In genomic region chr10:132354356-132355094, GRCh38 we compare ENCODE assay signal across 17 cellular contexts. TPM values are rescaled to one million over a fixed set of nuclear protein-coding genes. Genes with fewer than 3 reads are reported as not detected.
DNase-seq lines count a peak whose midpoint lies in the region; ATAC-seq and TF ChIP-seq lines count a peak whose summit lies in the region.
"Had no signal": no experiment of that assay in that cellular context is flagged by ENCODE, and none has a peak within 500 bp of the region (broad histone marks: within the 10 kb centered on the region; RNA-seq: fewer than 3 reads in every experiment).

No MANE protein-coding gene starts in this region.

- no peak overlapping the region for H3K4me3 Mint-ChIP-seq in activated naive CD8-positive, alpha-beta T cell treated with anti-CD3 and anti-CD28 coated beads, Interleukin-2, amount 50 U/mL, for 24 hours
- H3K4me3 Mint-ChIP-seq in activated naive CD8-positive, alpha-beta T cell treated with anti-CD3 and anti-CD28 coated beads for 36 hours = no peak overlapping the region
- no peak overlapping the region for H3K4me3 Mint-ChIP-seq in chondrocyte (ENCODE audit: unreplicated experiment)
- no peak overlapping the region for H3K4me3 Mint-ChIP-seq in nephron progenitor cell
- no peak overlapping the region for H3K4me3 Mint-ChIP-seq in effector memory CD8-positive, alpha-beta T cell

- intact Hi-C loops in spleen (cut with DNase I; ENCODE audit: low total_unique reads) = loop anchor here (5.0 kb wide), 1 partner anchor 132 kb away; no protein-coding TSS in a partner anchor

- TF ChIP-seq POLR2A in spleen (IDR thresholded peaks at IDR 0.05) = no peak

- H3K27ac ChIP-seq in spleen = no peak overlapping the region
- H3K27ac ChIP-seq: BLaER1 treated with 17β-estradiol and CSF1 and Interleukin-3, amounts not matched to agents 10 nM and 100 nM; KMS-11 had no signal

- TF ChIP-seq CTCF in chondrocyte (IDR thresholded peaks at IDR 0.05) = no peak
- TF ChIP-seq CTCF in nephron progenitor cell (IDR thresholded peaks at IDR 0.05) = no peak
- TF ChIP-seq CTCF in spleen (IDR thresholded peaks at IDR 0.05 in 8 of 11, conservative IDR thresholded peaks at IDR 0.05 in 3 of 11) = no peak

- no peak overlapping the region for H3K27ac Mint-ChIP-seq in activated naive CD8-positive, alpha-beta T cell treated with anti-CD3 and anti-CD28 coated beads, Interleukin-2, amount 50 U/mL, for 24 hours
- H3K27ac Mint-ChIP-seq in activated naive CD8-positive, alpha-beta T cell treated with anti-CD3 and anti-CD28 coated beads for 36 hours = no peak overlapping the region
- H3K27ac Mint-ChIP-seq in chondrocyte (ENCODE audit: unreplicated experiment) (no peak overlapping the region), nephron progenitor cell (peak overlapping the region; percentile 78)
- no peak overlapping the region for H3K27ac Mint-ChIP-seq in effector memory CD8-positive, alpha-beta T cell

- no peaks in the 10 kb centered on the region for H3K9me3 Mint-ChIP-seq in activated naive CD8-positive, alpha-beta T cell treated with anti-CD3 and anti-CD28 coated beads, Interleukin-2, amount 50 U/mL, for 24 hours
- H3K9me3 Mint-ChIP-seq in activated naive CD8-positive, alpha-beta T cell treated with anti-CD3 and anti-CD28 coated beads for 36 hours = peaks cover 2% of the 10 kb centered on the region
- H3K9me3 Mint-ChIP-seq in chondrocyte (ENCODE audit: low read depth) = no peaks in the 10 kb centered on the region
- H3K9me3 Mint-ChIP-seq in nephron progenitor cell = peaks cover 4% of the 10 kb centered on the region
- H3K9me3 Mint-ChIP-seq in effector memory CD8-positive, alpha-beta T cell = no peaks in the 10 kb centered on the region

- H3K27me3 Mint-ChIP-seq in activated naive CD8-positive, alpha-beta T cell treated with anti-CD3 and anti-CD28 coated beads, Interleukin-2, amount 50 U/mL, for 24 hours = no peaks in the 10 kb centered on the region
- no peaks in the 10 kb centered on the region for H3K27me3 Mint-ChIP-seq in activated naive CD8-positive, alpha-beta T cell treated with anti-CD3 and anti-CD28 coated beads for 36 hours
- H3K27me3 Mint-ChIP-seq in chondrocyte (ENCODE audit: low read depth) (no peaks in the 10 kb centered on the region), nephron progenitor cell (ENCODE audit: low read depth, poor library complexity) (peaks cover 8% of the 10 kb centered on the region)
- no peaks in the 10 kb centered on the region for H3K27me3 Mint-ChIP-seq in effector memory CD8-positive, alpha-beta T cell

- H3K9me3 ChIP-seq in spleen = no peaks in the 10 kb centered on the region
- H3K9me3 ChIP-seq: BLaER1 treated with 17β-estradiol and CSF1 and Interleukin-3, amounts not matched to agents 10 nM and 100 nM had no signal

- H3K36me3 ChIP-seq in spleen = peaks cover 0 to 66% (median 2%) of the 10 kb centered on the region in 6 donors

- 85 to 93% (median 89%) methylated on average over 25 to 32 of the region's 32 CpGs for WGBS in spleen, 5 donors

- H3K4me3 ChIP-seq in spleen = no peak overlapping the region
- H3K4me3 ChIP-seq: BLaER1 treated with 17β-estradiol and CSF1 and Interleukin-3, amounts not matched to agents 10 nM and 100 nM had no signal

- peaks cover 0 to 26% (median 6%) of the 10 kb centered on the region in 6 donors for H3K4me1 ChIP-seq in spleen

- no peak for DNase-seq in activated naive CD8-positive, alpha-beta T cell treated with anti-CD3 and anti-CD28 coated beads, Interleukin-2, amount 50 U/mL, for 24 hours
- no peak for DNase-seq in activated naive CD8-positive, alpha-beta T cell treated with anti-CD3 and anti-CD28 coated beads for 36 hours
- DNase-seq in chondrocyte (ENCODE audit: low spot score) (peak; percentile 86), nephron progenitor cell (no peak), spleen (peak; percentile 73), NCI-H2107 treated with DMSO at 0.1 percent for 48 hours (lab: John Stamatoyannopoulos, UW; ENCODE audit: unreplicated experiment) (no peak)
- no peak for DNase-seq in effector memory CD8-positive, alpha-beta T cell
- DNase-seq: 8988T, DND-41, NCI-H1048, NCI-H2081 treated with DMSO at 0.1 percent for 48 hours, NCI-H510A treated with DMSO at 0.1 percent for 48 hours, SHP77 had no signal

- H3K27me3 ChIP-seq in spleen (replicated peaks in 1 of 7) = no peaks in the 10 kb centered on the region
- H3K27me3 ChIP-seq: BLaER1 treated with 17β-estradiol and CSF1 and Interleukin-3, amounts not matched to agents 10 nM and 100 nM had no signal

- H3K36me3 Mint-ChIP-seq in activated naive CD8-positive, alpha-beta T cell treated with anti-CD3 and anti-CD28 coated beads, Interleukin-2, amount 50 U/mL, for 24 hours (ENCODE audit: low read depth) = no peaks in the 10 kb centered on the region
- peaks cover 2% of the 10 kb centered on the region for H3K36me3 Mint-ChIP-seq in activated naive CD8-positive, alpha-beta T cell treated with anti-CD3 and anti-CD28 coated beads for 36 hours
- H3K36me3 Mint-ChIP-seq in chondrocyte (ENCODE audit: low read depth) = peaks cover 4% of the 10 kb centered on the region
- peaks cover 5% of the 10 kb centered on the region for H3K36me3 Mint-ChIP-seq in nephron progenitor cell (ENCODE audit: low read depth)
- H3K36me3 Mint-ChIP-seq in effector memory CD8-positive, alpha-beta T cell (ENCODE audit: insufficient read depth) = no peaks in the 10 kb centered on the region

- H3K4me1 Mint-ChIP-seq in activated naive CD8-positive, alpha-beta T cell treated with anti-CD3 and anti-CD28 coated beads, Interleukin-2, amount 50 U/mL, for 24 hours = no peaks in the 10 kb centered on the region
- H3K4me1 Mint-ChIP-seq in activated naive CD8-positive, alpha-beta T cell treated with anti-CD3 and anti-CD28 coated beads for 36 hours = peaks cover 2% of the 10 kb centered on the region
- no peaks in the 10 kb centered on the region for H3K4me1 Mint-ChIP-seq in chondrocyte (ENCODE audit: low read depth)
- H3K4me1 Mint-ChIP-seq in nephron progenitor cell = peaks cover 7% of the 10 kb centered on the region
- peaks cover 0 to 2% of the 10 kb centered on the region in 2 donors for H3K4me1 Mint-ChIP-seq in effector memory CD8-positive, alpha-beta T cell (ENCODE audit: low read depth in 2 of 2)

- peak; percentile 9 for ATAC-seq in activated naive CD8-positive, alpha-beta T cell treated with anti-CD3 and anti-CD28 coated beads, Interleukin-2, amount 50 U/mL, for 24 hours
- no peak for ATAC-seq in effector memory CD8-positive, alpha-beta T cell (replicated peaks)
- no peak for ATAC-seq in HG03135 (IDR thresholded peaks at IDR 0.05; ENCODE audit: unreplicated experiment)
- ATAC-seq: HepG2 had no signal

RNA-seq across cellular contexts. Expression of gene LRRC27, which starts 22.5 kb away (rescaled TPM):
- 1 to 10 TPM; 3.5 to 3.8 TPM for total RNA-seq in activated naive CD8-positive, alpha-beta T cell treated with anti-CD3 and anti-CD28 coated beads for 36 hours
- total RNA-seq in chondrocyte (10.2 to 14.4 TPM (median 13.2 TPM) in 3 replicates), spleen (10 to 100 TPM; 11.9 to 29.9 (median 19.4) TPM)
- polyA plus RNA-seq in spleen = 10 to 100 TPM in 1 of 3 donors, 1 to 10 TPM in 2; 6.1 to 13.0 (median 8.5) TPM

RNA-seq across cellular contexts. Expression of gene PWWP2B, which starts 42.5 kb away (rescaled TPM):
- total RNA-seq in activated naive CD8-positive, alpha-beta T cell treated with anti-CD3 and anti-CD28 coated beads for 36 hours = 1 to 10 TPM; 2.9 to 3.1 TPM
- total RNA-seq in chondrocyte (9.9 to 13.9 TPM (median 13.2 TPM) in 3 replicates), spleen (10 to 100 TPM; 24.8 to 41.7 (median 28.1) TPM)
- polyA plus RNA-seq in spleen = 10 to 100 TPM; 22.5 to 50.0 (median 27.8) TPM

RNA-seq across cellular contexts. Expression of gene STK32C, which starts 46.8 kb away (rescaled TPM):
- total RNA-seq in activated naive CD8-positive, alpha-beta T cell treated with anti-CD3 and anti-CD28 coated beads for 36 hours = 10 to 100 TPM; 15.3 to 16.2 TPM
- total RNA-seq in chondrocyte = 15.8 to 17.9 TPM (median 17.2 TPM) in 3 replicates
- 10 to 100 TPM in 6 of 7 donors, 1 to 10 TPM in 1; 9.6 to 27.8 (median 15.4) TPM for total RNA-seq in spleen
- polyA plus RNA-seq in spleen = 10 to 100 TPM; 13.2 to 23.8 (median 16.0) TPM

Comparison
In these comparisons a context has a peak if more than half of its experiments do, and no peak if none do; other contexts are left out.
1. DNase-seq: peak in chondrocyte (single experiment) and spleen (single experiment); none in activated naive CD8-positive, alpha-beta T cell treated with anti-CD3 and anti-CD28 coated beads, Interleukin-2, amount 50 U/mL, for 24 hours (single experiment), activated naive CD8-positive, alpha-beta T cell treated with anti-CD3 and anti-CD28 coated beads for 36 hours (single experiment), nephron progenitor cell (single experiment), effector memory CD8-positive, alpha-beta T cell (0 of 3) and NCI-H2107 treated with DMSO at 0.1 percent for 48 hours (single experiment).